28 cellular contexts compared by ENCODE assay signal in the genomic region with DNA sequence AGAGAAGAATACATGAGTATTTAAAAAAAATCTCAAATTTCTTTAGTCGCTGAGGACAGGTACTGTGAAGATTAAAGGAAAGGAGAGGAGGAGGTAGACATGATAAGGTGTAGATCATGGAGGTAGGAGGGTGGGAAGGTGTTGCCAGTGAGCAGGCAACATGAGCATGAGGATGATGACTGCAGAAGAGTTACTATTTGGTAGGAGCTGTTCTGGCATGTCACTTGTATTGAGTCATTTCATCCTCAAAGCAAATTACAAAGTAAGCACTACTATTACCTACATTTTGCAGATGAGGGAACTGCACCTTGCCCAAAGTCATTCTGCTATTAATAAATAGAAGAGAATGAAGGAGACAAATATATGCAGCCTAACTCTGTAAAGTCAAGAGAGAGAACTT.
"Had no signal": no experiment of that assay in that cellular context is flagged by ENCODE, and none has a peak within 500 bp of the region (broad histone marks: within the 10 kb centered on the region; RNA-seq: fewer than 3 reads in every experiment).

No MANE protein-coding gene starts in this region.

- FAIRE-seq: endometrium had no signal

- H3K9me3 ChIP-seq: esophagus muscularis mucosa, heart right ventricle, ovary, psoas muscle, sigmoid colon, spleen, testis, tibial artery had no signal

- DNase-seq: cerebellar nuclear complex; cortex of kidney; effector memory CD8-positive, alpha-beta T cell; glutamatergic neuron; heart right ventricle; hypothalamus; immature natural killer cell; islet precursor cell; midbrain; naive thymus-derived CD4-positive, alpha-beta T cell; nephron progenitor cell; nucleus accumbens; ovary; posterior cingulate gyrus; psoas muscle; right cardiac atrium; sigmoid colon; spleen; stimulated activated CD4-positive, alpha-beta T cell treated with anti-CD3 and anti-CD28 coated beads, Interleukin-4, amount 100 ng/mL, for 4 hours; stimulated activated naive CD8-positive, alpha-beta T cell treated with anti-CD3 and anti-CD28 coated beads, Interleukin-15, Interleukin-2, amounts not matched to agents 100 U/mL and 50 U/mL, for 24 hours; substantia nigra; testis; tibial artery had no signal

- H3K27ac ChIP-seq: esophagus muscularis mucosa, heart right ventricle, ovary, psoas muscle, sigmoid colon, spleen, testis, tibial artery had no signal

- H3K27me3 ChIP-seq: esophagus muscularis mucosa, ovary, sigmoid colon, testis, tibial artery had no signal

- ATAC-seq: effector memory CD8-positive, alpha-beta T cell; heart right ventricle; left lobe of liver; psoas muscle; right cardiac atrium; stimulated activated memory B cell treated with anti-CD40 and anti-IgM and Interleukin-4, amounts not matched to agents 10 μg/mL and 1 μg/mL and 100 μg/mL, for 72 hours; stimulated activated naive CD8-positive, alpha-beta T cell treated with anti-CD3 and anti-CD28 coated beads, Interleukin-15, Interleukin-2, amounts not matched to agents 100 U/mL and 50 U/mL, for 24 hours had no signal

- H3K4me1 ChIP-seq: psoas muscle, testis had no signal

- H3K36me3 ChIP-seq: esophagus muscularis mucosa, heart right ventricle, ovary, sigmoid colon, spleen, tibial artery had no signal

- H3K4me3 ChIP-seq: esophagus muscularis mucosa, heart right ventricle, lung, ovary, psoas muscle, sigmoid colon, spleen, testis, tibial artery had no signal
